14 cellular contexts compared by ENCODE assay signal in genomic region chr2:222523783-222524544, GRCh38.
DNase-seq lines count a peak whose midpoint lies in the region; ATAC-seq, FAIRE-seq and TF ChIP-seq lines count a peak whose summit lies in the region.
"Had no signal": no experiment of that assay in that cellular context is flagged by ENCODE, and none has a peak within 500 bp of the region (broad histone marks: within the 10 kb centered on the region; RNA-seq: fewer than 3 reads in every experiment).

No MANE protein-coding gene starts in this region.

- H3K4me3 Mint-ChIP-seq in activated T-helper 17 cell treated with anti-CD3 and anti-CD28 coated beads, Interleukin-2, amount 50 U/mL, for 72 hours: no peak overlapping the region
- H3K4me3 Mint-ChIP-seq in T-helper 17 cell: no peak overlapping the region

- H3K36me3 ChIP-seq in pancreas: no peaks in the 10 kb centered on the region
- H3K36me3 ChIP-seq: vagina had no signal

- H3K9me3 Mint-ChIP-seq in activated T-helper 17 cell treated with anti-CD3 and anti-CD28 coated beads, Interleukin-2, amount 50 U/mL, for 72 hours: no peaks in the 10 kb centered on the region

- DNase-seq in T-helper 17 cell (no peak), NCI-H345 (lab: John Stamatoyannopoulos, UW) (no peak), HK-2 (ENCODE audit: unreplicated experiment) (no peak), pancreas (no peak)
- DNase-seq: activated CD4-positive, alpha-beta T cell treated with anti-CD3 and anti-CD28 coated beads, Interleukin-2, amount 50 U/mL, for 1 hour; activated gamma-delta T cell treated with Interleukin-2 at 50 U/mL for 16 hours; hippocampal formation; stimulated activated CD8-positive, alpha-beta memory T cell treated with anti-CD3 and anti-CD28 coated beads, Interleukin-4, amount 100 ng/mL, for 48 hours had no signal

- ATAC-seq in GM18520 (IDR thresholded peaks at IDR 0.05; ENCODE audit: unreplicated experiment) (peak; percentile 47), GM21528 (IDR thresholded peaks at IDR 0.05; ENCODE audit: low FRiP score, unreplicated experiment) (peak; percentile 66), HG03064 (IDR thresholded peaks at IDR 0.05; ENCODE audit: low read depth, unreplicated experiment) (peak; percentile 60), T-helper 17 cell (no peak), pancreas (no peak)
- peak; percentile 16 for ATAC-seq in activated T-helper 17 cell treated with anti-CD3 and anti-CD28 coated beads, Interleukin-2, amount 50 U/mL, for 72 hours (replicated peaks)

- H3K27ac ChIP-seq in pancreas: no peak overlapping the region
- H3K27ac ChIP-seq: vagina had no signal

- no peaks in the 10 kb centered on the region for H3K27me3 ChIP-seq in pancreas
- H3K27me3 ChIP-seq: vagina had no signal

- no peaks in the 10 kb centered on the region for H3K4me1 ChIP-seq in pancreas
- H3K4me1 ChIP-seq: vagina had no signal

- H3K36me3 Mint-ChIP-seq in activated T-helper 17 cell treated with anti-CD3 and anti-CD28 coated beads, Interleukin-2, amount 50 U/mL, for 72 hours (ENCODE audit: low read depth): peaks cover 58% of the 10 kb centered on the region
- no peaks in the 10 kb centered on the region for H3K36me3 Mint-ChIP-seq in T-helper 17 cell (ENCODE audit: low read depth)

- no peak for TF ChIP-seq CTCF in pancreas (IDR thresholded peaks at IDR 0.05)

- H3K9me3 ChIP-seq in T-helper 17 cell (ENCODE audit: control insufficient read depth, low read length, poor library complexity, severe bottlenecking) (no peaks in the 10 kb centered on the region), pancreas (no peaks in the 10 kb centered on the region)
- H3K9me3 ChIP-seq: vagina had no signal

- FAIRE-seq in pancreas (lab: Jason Lieb, UNC): no peak
- FAIRE-seq: endometrium had no signal

- no peak overlapping the region for H3K4me3 ChIP-seq in pancreas
- H3K4me3 ChIP-seq: vagina had no signal

- WGBS in pancreas, 2 donors: 70 to 75% methylated on average over 4 of the region's 4 CpGs

- H3K27ac Mint-ChIP-seq in activated T-helper 17 cell treated with anti-CD3 and anti-CD28 coated beads, Interleukin-2, amount 50 U/mL, for 72 hours: no peak overlapping the region
- no peak overlapping the region for H3K27ac Mint-ChIP-seq in T-helper 17 cell

- H3K4me1 Mint-ChIP-seq in activated T-helper 17 cell treated with anti-CD3 and anti-CD28 coated beads, Interleukin-2, amount 50 U/mL, for 72 hours: peaks cover 5% of the 10 kb centered on the region
- H3K4me1 Mint-ChIP-seq in T-helper 17 cell: peaks cover 2% of the 10 kb centered on the region

- intact Hi-C loops in pancreas (cut with DNase I): no loop called here

- no peaks in the 10 kb centered on the region for H3K27me3 Mint-ChIP-seq in activated T-helper 17 cell treated with anti-CD3 and anti-CD28 coated beads, Interleukin-2, amount 50 U/mL, for 72 hours
- H3K27me3 Mint-ChIP-seq in T-helper 17 cell: no peaks in the 10 kb centered on the region

Comparison
In these comparisons a context has a peak if more than half of its experiments do, and no peak if none do; other contexts are left out.
1. ATAC-seq: peak in GM18520 (single experiment), GM21528 (single experiment), HG03064 (single experiment) and activated T-helper 17 cell treated with anti-CD3 and anti-CD28 coated beads, Interleukin-2, amount 50 U/mL, for 72 hours (single experiment); none in T-helper 17 cell (single experiment) and pancreas (0 of 4).